In genomic region chr1:100053119-100053518, GRCh38 we compare ENCODE assay signal across 25 cellular contexts.
A peak's percentile ranks its signal among the peaks of the same experiment; 100 is the strongest.
DNase-seq lines count a peak whose midpoint lies in the region; ATAC-seq and TF ChIP-seq lines count a peak whose summit lies in the region.
"Had no signal": no experiment of that assay in that cellular context is flagged by ENCODE, and none has a peak within 500 bp of the region (broad histone marks: within the 10 kb centered on the region; RNA-seq: fewer than 3 reads in every experiment).

No MANE protein-coding gene starts in this region.

- no peak overlapping the region for H3K4me3 Mint-ChIP-seq in activated T-helper 17 cell treated with anti-CD3 and anti-CD28 coated beads, Interleukin-2, amount 50 U/mL, for 72 hours
- no peak overlapping the region for H3K4me3 Mint-ChIP-seq in mesothelial cell of epicardium
- H3K4me3 Mint-ChIP-seq: CD4-positive, alpha-beta T cell; H9; HFFc6; IgD-negative memory B cell; T-helper 1 cell treated with Interleukin-12 subunit alpha and Interleukin-12 subunit beta and Interleukin-4 antibody, amounts not matched to agents 30 μg/mL and 1 μg/mL, for 36 hours had no signal

- ATAC-seq in GM18861 (IDR thresholded peaks at IDR 0.05; ENCODE audit: unreplicated experiment): peak; percentile 65
- ATAC-seq in HG02938 (IDR thresholded peaks at IDR 0.05; ENCODE audit: unreplicated experiment): peak; percentile 61
- ATAC-seq in activated T-helper 17 cell treated with anti-CD3 and anti-CD28 coated beads, Interleukin-2, amount 50 U/mL, for 72 hours (replicated peaks): no peak
- ATAC-seq in GM21737 (IDR thresholded peaks at IDR 0.05; ENCODE audit: unreplicated experiment): no peak
- ATAC-seq: PC-3 had no signal

- H3K9me3 Mint-ChIP-seq in activated T-helper 17 cell treated with anti-CD3 and anti-CD28 coated beads, Interleukin-2, amount 50 U/mL, for 72 hours: no peaks in the 10 kb centered on the region
- peaks cover 6% of the 10 kb centered on the region for H3K9me3 Mint-ChIP-seq in mesothelial cell of epicardium
- H3K9me3 Mint-ChIP-seq: CD4-positive, alpha-beta T cell; H9; HFFc6; IgD-negative memory B cell; T-helper 1 cell treated with Interleukin-12 subunit alpha and Interleukin-12 subunit beta and Interleukin-4 antibody, amounts not matched to agents 30 μg/mL and 1 μg/mL, for 36 hours had no signal

- no peak for TF ChIP-seq CTCF in mesothelial cell of epicardium (IDR thresholded peaks at IDR 0.05; ENCODE audit: unreplicated experiment)

- no peak for DNase-seq in mesothelial cell of epicardium (ENCODE audit: low spot score in 2 of 2, unreplicated experiment in 2 of 2)
- DNase-seq in activated naive CD4-positive, alpha-beta T cell treated with Interleukin-2 at 50 U/mL for 16 hours: no peak
- no peak for DNase-seq in COLO829 (ENCODE audit: low spot score)
- DNase-seq: BE2C; Caco-2; CD4-positive, alpha-beta T cell; DMS 273 treated with DMSO at 0.1 percent for 48 hours; DMS79 treated with DMSO at 0.1 percent for 48 hours; GM23248; H9; HFFc6; MV-4-11; NCI-H1105 treated with DMSO at 0.1 percent for 48 hours; NCI-H2081; NCI-H2171; NCI-H345; NCI-H524 treated with DMSO at 0.1 percent for 48 hours; PC-3; Right ventricle myocardium superior had no signal

- no peaks in the 10 kb centered on the region for H3K27me3 Mint-ChIP-seq in activated T-helper 17 cell treated with anti-CD3 and anti-CD28 coated beads, Interleukin-2, amount 50 U/mL, for 72 hours
- H3K27me3 Mint-ChIP-seq in mesothelial cell of epicardium (ENCODE audit: low read depth): no peaks in the 10 kb centered on the region
- H3K27me3 Mint-ChIP-seq: CD4-positive, alpha-beta T cell; IgD-negative memory B cell had no signal

- H3K4me1 Mint-ChIP-seq in activated T-helper 17 cell treated with anti-CD3 and anti-CD28 coated beads, Interleukin-2, amount 50 U/mL, for 72 hours: peaks cover 25% of the 10 kb centered on the region
- H3K4me1 Mint-ChIP-seq in mesothelial cell of epicardium: peaks cover 44% of the 10 kb centered on the region

- peaks cover 91% of the 10 kb centered on the region for H3K36me3 Mint-ChIP-seq in activated T-helper 17 cell treated with anti-CD3 and anti-CD28 coated beads, Interleukin-2, amount 50 U/mL, for 72 hours (ENCODE audit: low read depth)
- peaks cover 18% of the 10 kb centered on the region for H3K36me3 Mint-ChIP-seq in mesothelial cell of epicardium

- peak overlapping the region; percentile 48 for H3K27ac Mint-ChIP-seq in activated T-helper 17 cell treated with anti-CD3 and anti-CD28 coated beads, Interleukin-2, amount 50 U/mL, for 72 hours
- H3K27ac Mint-ChIP-seq in mesothelial cell of epicardium: peak overlapping the region; percentile 64
- H3K27ac Mint-ChIP-seq: CD4-positive, alpha-beta T cell; HFFc6; T-helper 1 cell treated with Interleukin-12 subunit alpha and Interleukin-12 subunit beta and Interleukin-4 antibody, amounts not matched to agents 30 μg/mL and 1 μg/mL, for 36 hours had no signal

Comparison
In these comparisons a context has a peak if more than half of its experiments do, and no peak if none do; other contexts are left out.
1. ATAC-seq: peak in GM18861 (single experiment) and HG02938 (single experiment); none in activated T-helper 17 cell treated with anti-CD3 and anti-CD28 coated beads, Interleukin-2, amount 50 U/mL, for 72 hours (single experiment) and GM21737 (single experiment).